In genomic region chr3:100927775-100928174, GRCh38 we compare ENCODE assay signal across 18 cellular contexts.
"Had no signal": no experiment of that assay in that cellular context is flagged by ENCODE, and none has a peak within 500 bp of the region (broad histone marks: within the 10 kb centered on the region; RNA-seq: fewer than 3 reads in every experiment).

No MANE protein-coding gene starts in this region.

- H3K9me3 ChIP-seq: body of pancreas, neutrophil, stomach, vagina had no signal

- H3K4me3 ChIP-seq: body of pancreas, coronary artery, smooth muscle cell, stomach, vagina had no signal

- H3K27ac ChIP-seq: body of pancreas, neutrophil, vagina had no signal

- FAIRE-seq: TTC549 had no signal

- H3K36me3 ChIP-seq: neutrophil, stomach, vagina had no signal

- DNase-seq: activated CD4-positive, alpha-beta T cell treated with anti-CD3 and anti-CD28 coated beads for 36 hours; activated CD4-positive, alpha-beta T cell treated with anti-CD3 and anti-CD28 coated beads, Interleukin-2, amount 50 U/mL, for 48 hours; activated CD8-positive, alpha-beta memory T cell treated with anti-CD3 and anti-CD28 coated beads, Interleukin-2, amount 10 ng/mL, durations not matched to agents 7 days and 5 days; amygdala; body of pancreas; central memory CD4-positive, alpha-beta T cell; natural killer cell; posterior cingulate gyrus; stimulated activated CD4-positive, alpha-beta T cell treated with anti-CD3 and anti-CD28 coated beads, Interleukin-4, amount 100 ng/mL, for 1 hour; stomach; trophoblast cell had no signal

- H3K27me3 ChIP-seq: body of pancreas, neutrophil, stomach, vagina had no signal

- ATAC-seq: activated CD4-positive, alpha-beta T cell treated with anti-CD3 and anti-CD28 coated beads for 36 hours; activated CD8-positive, alpha-beta memory T cell treated with anti-CD3 and anti-CD28 coated beads, Interleukin-2, amount 10 ng/mL, durations not matched to agents 7 days and 5 days; body of pancreas; natural killer cell; stimulated activated effector memory CD8-positive, alpha-beta T cell treated with anti-CD3 and anti-CD28 coated beads, Interleukin-12 subunit alpha, Interleukin-12 subunit beta, amount 100 ng/mL, for 72 hours; WTC11 had no signal

- H3K4me1 ChIP-seq: body of pancreas, stomach, vagina had no signal

- H3K4me2 ChIP-seq: smooth muscle cell had no signal
